2 cellular contexts compared by ENCODE assay signal in genomic region chr17:47848198-47848513, GRCh38.
TF ChIP-seq lines count a peak whose summit lies in the region.

No MANE protein-coding gene starts in this region.

TF ChIP-seq in GM23338, 12 proteins besides CTCF, POLR2A, EP300 and RAD21:
- TF ChIP-seq STAT1 (IDR thresholded peaks at IDR 0.05; ENCODE audit: unreplicated experiment): no peak
- peak; percentile 67 for TF ChIP-seq EZH2 (IDR thresholded peaks at IDR 0.05; ENCODE audit: low read depth, unreplicated experiment)
- TF ChIP-seq NANOG (IDR thresholded peaks at IDR 0.05; ENCODE audit: borderline replicate concordance): no peak

TF ChIP-seq in H1, 55 proteins besides CTCF, POLR2A, EP300 and RAD21:
- TF ChIP-seq TCF12 (IDR thresholded peaks at IDR 0.05; ENCODE audit: low read depth, low read length) (no peak), E2F6 (IDR thresholded peaks at IDR 0.05) (no peak), RBBP5 (IDR thresholded peaks at IDR 0.05; ENCODE audit: borderline replicate concordance, low read depth, low read length) (no peak; the same call in 1 of the 2 replicates), SRF (IDR thresholded peaks at IDR 0.05; ENCODE audit: low read depth, low read length) (no peak)
